Comparison of ENCODE assay signal across 14 cellular contexts in genomic region chr10:5942471-5942870, GRCh38. TPM values are rescaled to one million over a fixed set of nuclear protein-coding genes. Genes with fewer than 3 reads are reported as not detected.
DNase-seq lines count a peak whose midpoint lies in the region; ATAC-seq, FAIRE-seq and TF ChIP-seq lines count a peak whose summit lies in the region.
"Had no signal": no experiment of that assay in that cellular context is flagged by ENCODE, and none has a peak within 500 bp of the region (broad histone marks: within the 10 kb centered on the region; RNA-seq: fewer than 3 reads in every experiment).

No MANE protein-coding gene starts in this region.

- H3K9me3 ChIP-seq in kidney (ENCODE audit: control insufficient read depth in 1 of 2, low read length in 2 of 2) (no peaks in the 10 kb centered on the region), parathyroid adenoma (ENCODE audit: control insufficient read depth, low read length) (no peaks in the 10 kb centered on the region)

- H3K9ac ChIP-seq in kidney (ENCODE audit: low read length in 2 of 2): no peak overlapping the region
- H3K9ac ChIP-seq in parathyroid adenoma: no peak overlapping the region

- no peak overlapping the region for H3K4me2 ChIP-seq in parathyroid adenoma (ENCODE audit: low read length)

- intact Hi-C loops in dorsolateral prefrontal cortex (cut with DNase I): loop anchor here (10.0 kb wide), 2 partner anchors 262 to 462 kb away; partner anchors contain the start of gene PFKFB3 (in 1 of the 2)
- intact Hi-C loops in kidney (cut with DNase I): no loop called here

- no peak for ATAC-seq in GM21390 (IDR thresholded peaks at IDR 0.05; ENCODE audit: unreplicated experiment)

- H3K79me2 ChIP-seq in parathyroid adenoma: no peaks in the 10 kb centered on the region

- peak overlapping the region in 40 of 59 donors; percentile 3 to 83 (median 54) for H3K27ac ChIP-seq in dorsolateral prefrontal cortex
- H3K27ac ChIP-seq in kidney (ENCODE audit: low read depth in 2 of 2, low read length in 2 of 2): peak overlapping the region; percentile 67 to 89
- peak overlapping the region; percentile 87 for H3K27ac ChIP-seq in parathyroid adenoma

- TF ChIP-seq CTCF in dorsolateral prefrontal cortex (IDR thresholded peaks at IDR 0.05 in 54 of 56, conservative IDR thresholded peaks at IDR 0.05 in 2 of 56; ENCODE audit: low read depth in 1 of 56, partially characterized antibody in 56 of 56) (no peak), kidney (IDR thresholded peaks at IDR 0.05; ENCODE audit: borderline replicate concordance, extremely low read depth, insufficient read depth) (no peak), parathyroid adenoma (IDR thresholded peaks at IDR 0.05) (no peak)

- H2AFZ ChIP-seq in parathyroid adenoma: no peak overlapping the region

- H3K4me3 ChIP-seq in dorsolateral prefrontal cortex: peak overlapping the region in 5 of 59 donors; percentile 5 to 16 (median 11)
- no peak overlapping the region for H3K4me3 ChIP-seq in kidney (ENCODE audit: low read length in 2 of 2)
- no peak overlapping the region for H3K4me3 ChIP-seq in parathyroid adenoma (ENCODE audit: low read depth, low read length)

- no peaks in the 10 kb centered on the region for H3K27me3 ChIP-seq in dorsolateral prefrontal cortex
- no peaks in the 10 kb centered on the region for H3K27me3 ChIP-seq in parathyroid adenoma (ENCODE audit: control insufficient read depth, insufficient read depth, low read length)

- FAIRE-seq in kidney (lab: Jason Lieb, UNC): no peak
- FAIRE-seq: TTC549 had no signal

- peak in 5 of 10 donors; percentile 25 to 48 (median 42) for DNase-seq in dorsolateral prefrontal cortex
- peak; percentile 85 for DNase-seq in kidney
- peak; percentile 58 for DNase-seq in ureter (ENCODE audit: low spot score)
- DNase-seq in G401 (ENCODE audit: low spot score): no peak
- no peak for DNase-seq in NCI-H2171 (lab: John Stamatoyannopoulos, UW)
- no peak for DNase-seq in stimulated activated naive CD4-positive, alpha-beta T cell (lab: John Stamatoyannopoulos, UW)
- DNase-seq: COR-L47; cortex of kidney; NCI-H1436 treated with DMSO at 0.1 percent for 48 hours; NCI-H526 treated with DMSO at 0.1 percent for 48 hours; stimulated activated CD4-positive, alpha-beta T cell treated with anti-CD3 and anti-CD28 coated beads, Interleukin-4, amount 100 ng/mL, for 24 hours had no signal

- peaks cover 8 to 9% of the 10 kb centered on the region in 2 donors for H3K36me3 ChIP-seq in kidney (ENCODE audit: control insufficient read depth in 1 of 2, insufficient read depth in 2 of 2, low read length in 2 of 2)
- H3K36me3 ChIP-seq in parathyroid adenoma (ENCODE audit: control insufficient read depth, insufficient read depth, low read length): no peaks in the 10 kb centered on the region

- H3K4me1 ChIP-seq in kidney (ENCODE audit: control insufficient read depth in 1 of 2, insufficient read depth in 1 of 2, low read depth in 1 of 2, low read length in 2 of 2) (peaks cover 15 to 19% of the 10 kb centered on the region in 2 donors), parathyroid adenoma (no peaks in the 10 kb centered on the region)

- in situ Hi-C loops in G401 (cut with HindIII; ENCODE audit: low sequenced_read_pairs): no loop called here

RNA-seq across cellular contexts. Expression of gene IL15RA, which starts 34.9 kb away (rescaled TPM):
- total RNA-seq in dorsolateral prefrontal cortex (1 to 10 TPM; 1.1 to 8.5 (median 3.6) TPM), kidney (13.9 TPM), ureter (13.5 TPM)
- polyA plus RNA-seq in kidney (ENCODE audit: insufficient read depth, low read depth, low replicate concordance): 6.8 TPM
- 0.98 TPM in 1 of 2 replicates, not detected in the other for total RNA-seq in G401 (2014; rRNA removed; shearing (Covaris generic))

RNA-seq across cellular contexts. Expression of gene FBH1, which starts 52.4 kb away (rescaled TPM):
- 10 to 100 TPM; 43.3 to 95.3 (median 62.7) TPM for total RNA-seq in dorsolateral prefrontal cortex
- 76.5 TPM for total RNA-seq in kidney
- polyA plus RNA-seq in kidney (ENCODE audit: insufficient read depth, low read depth, low replicate concordance): 70.7 TPM
- 70.8 TPM for total RNA-seq in ureter
- total RNA-seq in G401 (2014; rRNA removed; shearing (Covaris generic)): 50.2 and 58.7 TPM in 2 replicates

RNA-seq across cellular contexts. Expression of gene ANKRD16, which starts 52.8 kb away (rescaled TPM):
- 10 to 100 TPM; 10.4 to 26.5 (median 18.4) TPM for total RNA-seq in dorsolateral prefrontal cortex
- 6.7 TPM for total RNA-seq in kidney
- 7.1 TPM for polyA plus RNA-seq in kidney (ENCODE audit: insufficient read depth, low read depth, low replicate concordance)
- 10.2 TPM for total RNA-seq in ureter
- total RNA-seq in G401 (2014; rRNA removed; shearing (Covaris generic)): 11.4 and 17.4 TPM in 2 replicates

Comparison
In these comparisons a context has a peak if more than half of its experiments do, and no peak if none do; other contexts are left out.
1. DNase-seq: peak in kidney (single experiment) and ureter (single experiment); none in G401 (single experiment), NCI-H2171 (single experiment) and stimulated activated naive CD4-positive, alpha-beta T cell (0 of 6).
2. Peak in every context shown above with its lines, with median percentiles within 50 percentile points of each other: H3K27ac ChIP-seq.